Comparison of ENCODE assay signal across 24 cellular contexts in genomic region chr4:8872402-8873291, GRCh38. TPM values are rescaled to one million over a fixed set of nuclear protein-coding genes. Genes with fewer than 3 reads are reported as not detected.
DNase-seq lines count a peak whose midpoint lies in the region; ATAC-seq, FAIRE-seq and TF ChIP-seq lines count a peak whose summit lies in the region.
"Had no signal": no experiment of that assay in that cellular context is flagged by ENCODE, and none has a peak within 500 bp of the region (broad histone marks: within the 10 kb centered on the region; RNA-seq: fewer than 3 reads in every experiment).

No MANE protein-coding gene starts in this region.

- no peak overlapping the region for H3K27ac ChIP-seq in HepG2 (ENCODE audit: extremely low read length, insufficient read depth, low read length)
- H3K27ac ChIP-seq in right lobe of liver = no peak overlapping the region
- H3K27ac ChIP-seq: gastroesophageal sphincter, transverse colon had no signal

- no peak overlapping the region for H3K4me3 ChIP-seq in HepG2 (replicated peaks in 1 of 3; ENCODE audit: insufficient read depth in 1 of 3, low read depth in 2 of 3, low read length in 3 of 3)
- H3K4me3 ChIP-seq in right lobe of liver = no peak overlapping the region
- H3K4me3 ChIP-seq: transverse colon had no signal

- POLR2A ChIA-PET in HepG2 (lab: Yijun Ruan, JAX) = no interaction called here

- H3K4me1 ChIP-seq in HepG2 (ENCODE audit: insufficient read depth, low read length) = no peaks in the 10 kb centered on the region
- no peaks in the 10 kb centered on the region for H3K4me1 ChIP-seq in right lobe of liver

- H3K36me3 Mint-ChIP-seq in brain (no peaks in the 10 kb centered on the region), mesothelial cell of epicardium (no peaks in the 10 kb centered on the region), type B pancreatic cell (no peaks in the 10 kb centered on the region), CD14-positive monocyte (peaks cover 1 to 3% of the 10 kb centered on the region in 2 donors)
- H3K36me3 Mint-ChIP-seq: T-cell had no signal

- peaks cover 89% of the 10 kb centered on the region for H3K27me3 Mint-ChIP-seq in brain
- peaks cover 90% of the 10 kb centered on the region for H3K27me3 Mint-ChIP-seq in mesothelial cell of epicardium (ENCODE audit: low read depth)
- peaks cover 84% of the 10 kb centered on the region for H3K27me3 Mint-ChIP-seq in type B pancreatic cell
- peaks cover 84 to 90% (median 86%) of the 10 kb centered on the region in 3 donors for H3K27me3 Mint-ChIP-seq in CD14-positive monocyte (ENCODE audit: low read depth in 3 of 3)

- H3K9ac ChIP-seq in HepG2 (ENCODE audit: insufficient read depth, low read depth, low read length) = no peak overlapping the region

- H3K4me1 Mint-ChIP-seq in brain = peaks cover 17% of the 10 kb centered on the region
- peaks cover 7% of the 10 kb centered on the region for H3K4me1 Mint-ChIP-seq in mesothelial cell of epicardium
- peaks cover 11% of the 10 kb centered on the region for H3K4me1 Mint-ChIP-seq in type B pancreatic cell (ENCODE audit: unreplicated experiment)
- H3K4me1 Mint-ChIP-seq in CD14-positive monocyte = peaks cover 2% of the 10 kb centered on the region
- H3K4me1 Mint-ChIP-seq: activated CD4-positive, alpha-beta memory T cell treated with anti-CD3 and anti-CD28 coated beads, Interleukin-2, amount 10 ng/mL, durations not matched to agents 7 days and 5 days had no signal

- in situ Hi-C loops in HepG2 (cut with HindIII; ENCODE audit: extremely low pct_ligation_motif_present, low pct_unique_long_range_greater_than_20kb) = no loop called here

- no peak for TF ChIP-seq EP300 in HepG2 (IDR thresholded peaks at IDR 0.05; ENCODE audit: low read depth in 2 of 2, low read length in 2 of 2)
- no peak for TF ChIP-seq EP300 in HepG2 (CRISPR knock-in tag; IDR thresholded peaks at IDR 0.05; ENCODE audit: borderline replicate concordance)

- CTCF ChIA-PET in HepG2 (lab: Yijun Ruan, JAX; ENCODE audit: low intra/inter-chr PET ratio, low total read pairs) = no interaction called here

- no peaks in the 10 kb centered on the region for H3K36me3 ChIP-seq in HepG2 (replicated peaks in 1 of 2; ENCODE audit: control insufficient read depth in 1 of 2, insufficient read depth in 2 of 2, low read length in 2 of 2)
- H3K36me3 ChIP-seq in right lobe of liver = no peaks in the 10 kb centered on the region
- H3K36me3 ChIP-seq: gastroesophageal sphincter, transverse colon had no signal

- H3K27ac Mint-ChIP-seq in brain (peak overlapping the region in 2 of 5 experiments; percentile 13 to 56), mesothelial cell of epicardium (no peak overlapping the region), type B pancreatic cell (no peak overlapping the region), CD14-positive monocyte (no peak overlapping the region)
- H3K27ac Mint-ChIP-seq: activated CD4-positive, alpha-beta memory T cell treated with anti-CD3 and anti-CD28 coated beads, Interleukin-2, amount 10 ng/mL, durations not matched to agents 7 days and 5 days; activated T-helper 1 cell treated with anti-CD3 and anti-CD28 coated beads, Interleukin-12 subunit alpha, Interleukin-12 subunit beta, Interleukin-2, Interleukin-4 antibody, amounts not matched to agents 30 ng/mL and 10 ng/mL and 1 ng/mL, durations not matched to agents 14 hours and 24 hours and 36 hours; T-cell had no signal

- DNase-seq in HepG2 (ENCODE audit: low spot score) = no peak
- DNase-seq in right lobe of liver = no peak
- DNase-seq in mesothelial cell of epicardium (ENCODE audit: low spot score in 2 of 2, unreplicated experiment in 2 of 2) = no peak
- no peak for DNase-seq in type B pancreatic cell (ENCODE audit: extremely low spot score, unreplicated experiment)
- no peak for DNase-seq in GM19238 (ENCODE audit: insufficient read length, low spot score)
- no peak for DNase-seq in CD14-positive monocyte (ENCODE audit: low spot score)
- DNase-seq: activated CD4-positive, alpha-beta memory T cell treated with anti-CD3 and anti-CD28 coated beads, Interleukin-2, amount 10 ng/mL, durations not matched to agents 7 days and 5 days; NCI-H1694; NCI-H748 treated with DMSO at 0.1 percent for 48 hours; OCI-M1; Right ventricle myocardium superior; stimulated activated naive CD4-positive, alpha-beta T cell treated with Interleukin-2 at 50 U/mL for 16 hours; T-cell; transverse colon had no signal

- H3K4me3 Mint-ChIP-seq in brain (peak overlapping the region; percentile 81 to 86 (median 84)), mesothelial cell of epicardium (peak overlapping the region; percentile 60), type B pancreatic cell (peak overlapping the region; percentile 92), CD14-positive monocyte (peak overlapping the region in 1 of 2 donors; percentile 90)
- H3K4me3 Mint-ChIP-seq: activated CD4-positive, alpha-beta memory T cell treated with anti-CD3 and anti-CD28 coated beads, Interleukin-2, amount 10 ng/mL, durations not matched to agents 7 days and 5 days; activated T-helper 1 cell treated with anti-CD3 and anti-CD28 coated beads, Interleukin-12 subunit alpha, Interleukin-12 subunit beta, Interleukin-2, Interleukin-4 antibody, amounts not matched to agents 30 ng/mL and 10 ng/mL and 1 ng/mL, durations not matched to agents 14 hours and 24 hours and 36 hours had no signal

- ATAC-seq in HepG2 = no peak
- no peak for ATAC-seq in right lobe of liver
- no peak for ATAC-seq in HG02981 (IDR thresholded peaks at IDR 0.05; ENCODE audit: unreplicated experiment)
- ATAC-seq: T-cell had no signal

- H3K27me3 ChIP-seq in HepG2 (ENCODE audit: control insufficient read depth in 1 of 2, insufficient read depth in 2 of 2, low read length in 2 of 2) (peaks cover 4 to 68% of the 10 kb centered on the region in 2 experiments), right lobe of liver (peaks cover 7 to 17% of the 10 kb centered on the region in 2 donors)

- FAIRE-seq in HepG2 (lab: Jason Lieb, UNC) = no peak
- FAIRE-seq: HTR-8/SVneo had no signal

- H3K79me2 ChIP-seq in HepG2 (ENCODE audit: insufficient read depth, low read length) = no peaks in the 10 kb centered on the region

- H3K4me2 ChIP-seq in HepG2 (ENCODE audit: low read depth, low read length) = no peak overlapping the region

- no peak overlapping the region for H2AFZ ChIP-seq in HepG2 (ENCODE audit: low read length)

- no peaks in the 10 kb centered on the region for H4K20me1 ChIP-seq in HepG2 (ENCODE audit: insufficient read depth, low read length)

- 47% methylated on average over 24 of the region's 55 CpGs for WGBS in HepG2 (ENCODE audit: low lambda C conversion rate)
- WGBS in right lobe of liver (ENCODE audit: insufficient coverage, low coverage, low lambda C conversion rate, missing lambda C conversion rate) = 3% methylated on average over 5 of the region's 55 CpGs

- TF ChIP-seq CTCF in HepG2 (CRISPR knock-in tag; IDR thresholded peaks at IDR 0.05) (no peak), right lobe of liver (IDR thresholded peaks at IDR 0.05) (no peak), brain (conservative IDR thresholded peaks at IDR 0.05) (no peak), mesothelial cell of epicardium (IDR thresholded peaks at IDR 0.05; ENCODE audit: unreplicated experiment) (no peak), type B pancreatic cell (conservative IDR thresholded peaks at IDR 0.05) (no peak), CD14-positive monocyte (IDR thresholded peaks at IDR 0.05) (no peak)

- no TSS peak for BruUV-seq in HepG2 (replicated peaks; lab: Mats Ljungman, UMichigan)

- no peaks in the 10 kb centered on the region for H3K9me3 ChIP-seq in HepG2 (ENCODE audit: low read length)
- no peaks in the 10 kb centered on the region for H3K9me3 ChIP-seq in right lobe of liver
- H3K9me3 ChIP-seq: gastroesophageal sphincter, transverse colon had no signal

- TF ChIP-seq POLR2A in HepG2 (IDR thresholded peaks at IDR 0.05; ENCODE audit: insufficient read depth in 1 of 2, low read depth in 2 of 2, low read length in 2 of 2) (no peak), right lobe of liver (IDR thresholded peaks at IDR 0.05) (no peak)

- no peak for TF ChIP-seq RAD21 in HepG2 (CRISPR knock-in tag; IDR thresholded peaks at IDR 0.05)

- H3K9me3 Mint-ChIP-seq in brain (peaks cover 0 to 4% (median 0%) of the 10 kb centered on the region in 5 experiments), mesothelial cell of epicardium (no peaks in the 10 kb centered on the region), type B pancreatic cell (no peaks in the 10 kb centered on the region), CD14-positive monocyte (peaks cover 16 to 45% (median 36%) of the 10 kb centered on the region in 7 donors)
- H3K9me3 Mint-ChIP-seq: activated CD4-positive, alpha-beta memory T cell treated with anti-CD3 and anti-CD28 coated beads, Interleukin-2, amount 10 ng/mL, durations not matched to agents 7 days and 5 days had no signal

- intact Hi-C loops in HepG2 (cut with micrococcal nuclease; ENCODE audit: unreplicated experiment) (no loop called here), right lobe of liver (cut with DNase I) (no loop called here), CD14-positive monocyte (cut with micrococcal nuclease) (no loop called here)

RNA-seq across cellular contexts. Expression of gene HMX1, which starts 1.0 kb away (rescaled TPM):
- total RNA-seq in HepG2 (2016; rRNA removed; fragmentation: Illumina TruSeq; extraction: Trizol) = not detected in 2 replicates
- total RNA-seq in HepG2 (2016; cell fraction: cytosol; rRNA removed; fragmentation: Illumina TruSeq; extraction: Trizol; ENCODE audit: low read depth) = not detected in 2 replicates
- total RNA-seq in HepG2 (2016; cell fraction: insoluble cytoplasmic fraction; rRNA removed; fragmentation: Illumina TruSeq; extraction: Trizol) = not detected in 2 replicates
- total RNA-seq in HepG2 (2016; cell fraction: membrane; rRNA removed; fragmentation: Illumina TruSeq; extraction: Trizol) = not detected in 2 replicates
- not detected in 2 replicates for total RNA-seq in HepG2 (2016; cell fraction: nucleus; rRNA removed; fragmentation: Illumina TruSeq; extraction: Trizol)
- polyA plus RNA-seq in HepG2 (2011; rRNA removed) = not detected in 2 replicates
- polyA plus RNA-seq in HepG2 (2011; cell fraction: cytosol; rRNA removed) = not detected in 2 replicates
- polyA plus RNA-seq in HepG2 (2011; cell fraction: nucleus; rRNA removed) = not detected in 2 replicates
- polyA plus RNA-seq in HepG2 (2012) = not detected in 2 replicates
- polyA plus RNA-seq in HepG2 (2016; cell fraction: cytosol; fragmentation: Illumina TruSeq; extraction: Trizol; ENCODE audit: low read depth) = not detected in 2 replicates
- not detected in 2 replicates for polyA plus RNA-seq in HepG2 (2016; cell fraction: insoluble cytoplasmic fraction; fragmentation: Illumina TruSeq; extraction: Trizol; ENCODE audit: low read depth)
- not detected in 2 replicates for polyA plus RNA-seq in HepG2 (2016; cell fraction: membrane; fragmentation: Illumina TruSeq; extraction: Trizol; ENCODE audit: low read depth)
- not detected in 2 replicates for polyA plus RNA-seq in HepG2 (2016; cell fraction: nucleus; fragmentation: Illumina TruSeq; extraction: Trizol; ENCODE audit: insufficient read depth, low read depth)
- polyA minus RNA-seq in HepG2 (2011; rRNA and poly(A)+ RNA removed; ENCODE audit: low replicate concordance) = not detected in 2 replicates
- polyA minus RNA-seq in HepG2 (2011; cell fraction: cytosol; rRNA and poly(A)+ RNA removed) = not detected in 2 replicates
- not detected in 2 replicates for polyA minus RNA-seq in HepG2 (2011; cell fraction: nucleus; rRNA and poly(A)+ RNA removed)
- not detected for total RNA-seq in right lobe of liver
- polyA plus RNA-seq in brain (ENCODE audit: insufficient read depth, low read depth, low replicate concordance) = not detected
- 0.27 to 0.92 TPM (median 0.81 TPM) in 3 replicates for total RNA-seq in mesothelial cell of epicardium
- 3.2 and 3.4 TPM in 2 replicates for total RNA-seq in type B pancreatic cell (ENCODE audit: low replicate concordance)
- polyA plus RNA-seq in CD14-positive monocyte = not detected
- total RNA-seq: activated CD4-positive, alpha-beta memory T cell treated with anti-CD3 and anti-CD28 coated beads, Interleukin-2, amount 10 ng/mL, durations not matched to agents 7 days and 5 days; activated T-helper 1 cell treated with anti-CD3 and anti-CD28 coated beads, Interleukin-12 subunit alpha, Interleukin-12 subunit beta, Interleukin-2, Interleukin-4 antibody, amounts not matched to agents 30 ng/mL and 10 ng/mL and 1 ng/mL, durations not matched to agents 14 hours and 24 hours and 36 hours; gastroesophageal sphincter; left ventricle myocardium superior; M059J; omental fat pad; Right ventricle myocardium superior; T-cell; transverse colon had no signal
- polyA plus RNA-seq: adipose tissue, esophagus had no signal
